Comparison of ENCODE assay signal across 20 cellular contexts in the genomic region with DNA sequence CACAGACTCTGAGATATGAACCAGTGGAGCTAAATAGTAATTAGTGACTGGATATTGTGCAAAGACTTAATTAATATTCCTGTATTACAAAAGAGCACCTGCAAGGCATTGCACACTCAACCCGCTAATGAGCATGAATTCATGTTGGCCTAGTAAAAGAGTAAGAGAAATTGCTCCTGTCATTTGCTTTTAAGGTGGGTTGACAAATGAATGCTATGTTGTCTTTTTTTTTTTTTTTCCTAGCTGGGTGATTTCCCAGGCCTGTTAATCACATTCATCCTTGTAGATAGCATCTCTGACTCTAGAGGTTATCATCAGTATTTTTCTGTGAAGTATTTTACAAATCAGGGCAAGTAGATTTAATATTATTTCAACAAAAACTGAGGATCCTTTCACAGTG.
"Had no signal": no experiment of that assay in that cellular context is flagged by ENCODE, and none has a peak within 500 bp of the region (broad histone marks: within the 10 kb centered on the region; RNA-seq: fewer than 3 reads in every experiment).

No MANE protein-coding gene starts in this region.

- DNase-seq: activated CD4-positive, alpha-beta T cell treated with anti-CD3 and anti-CD28 coated beads for 1 hour; activated CD8-positive, alpha-beta memory T cell treated with anti-CD3 and anti-CD28 coated beads, Interleukin-2, amount 50 U/mL, for 4 hours; activated T-cell treated with anti-CD3 and anti-CD28 coated beads, Interleukin-2, amount 50 U/mL, for 24 hours; aorta; brain microvascular endothelial cell; caudate nucleus; dermis blood vessel endothelial cell; effector CD8-positive, alpha-beta T cell; foreskin melanocyte; kidney; lower lobe of right lung; mesendoderm; naive B cell; occipital lobe; right lobe of liver; stimulated activated CD8-positive, alpha-beta memory T cell treated with anti-CD3 and anti-CD28 coated beads, Interleukin-4, amount 100 ng/mL, for 48 hours; stimulated activated naive B cell treated with anti-CD40 and anti-IgM and Interleukin-4, amounts not matched to agents 10 μg/mL and 1 μg/mL and 100 μg/mL, for 72 hours; transverse colon had no signal

- ATAC-seq: activated naive CD4-positive, alpha-beta T cell treated with anti-CD3 and anti-CD28 coated beads, Interleukin-2, amount 50 U/mL, for 72 hours; activated T-helper 17 cell treated with anti-CD3 and anti-CD28 coated beads, Interleukin-2, amount 50 U/mL, for 72 hours; lower lobe of right lung; right lobe of liver; stimulated activated naive B cell treated with anti-CD40 and anti-IgM and Interleukin-4, amounts not matched to agents 10 μg/mL and 1 μg/mL and 100 μg/mL, for 72 hours had no signal
